8 cellular contexts compared by ENCODE assay signal in genomic region chr5:54311178-54311811, GRCh38. TPM values are rescaled to one million over a fixed set of nuclear protein-coding genes. Genes with fewer than 3 reads are reported as not detected.
DNase-seq lines count a peak whose midpoint lies in the region; ATAC-seq and TF ChIP-seq lines count a peak whose summit lies in the region.

No MANE protein-coding gene starts in this region.

- H2AFZ ChIP-seq in HCT116 (ENCODE audit: low read depth, low read length, poor library complexity, severe bottlenecking): peak overlapping the region; percentile 2
- H2AFZ ChIP-seq in parathyroid adenoma: peak overlapping the region; percentile 92

- H3K79me2 ChIP-seq in HCT116 (ENCODE audit: insufficient read depth, low read length) (no peaks in the 10 kb centered on the region; the same call in 1 of the 2 replicates), parathyroid adenoma (no peaks in the 10 kb centered on the region)

- H3K4me3 ChIP-seq in BLaER1 (peak overlapping the region; percentile 91), HCT116 (replicated peaks in 1 of 2; ENCODE audit: low read depth in 1 of 2, low read length in 2 of 2) (peak overlapping the region; percentile 61 to 85), foreskin fibroblast (ENCODE audit: low read depth in 1 of 2, low read length in 2 of 2) (peak overlapping the region; percentile 88 to 90), parathyroid adenoma (ENCODE audit: low read depth, low read length) (peak overlapping the region; percentile 87)

- no peaks in the 10 kb centered on the region for H3K9me2 ChIP-seq in HCT116 (ENCODE audit: insufficient read depth)

- H3K9ac ChIP-seq in BLaER1 (peak overlapping the region; percentile 92), HCT116 (ENCODE audit: low read length) (peak overlapping the region; percentile 77), parathyroid adenoma (no peak overlapping the region)

- peaks cover 20% of the 10 kb centered on the region for H3K27me3 Mint-ChIP-seq in WTC11 (ENCODE audit: low read depth)

- H3K36me3 ChIP-seq in BLaER1 (no peaks in the 10 kb centered on the region), HCT116 (ENCODE audit: control insufficient read depth in 1 of 2, insufficient read depth in 2 of 2, low read length in 2 of 2) (no peaks in the 10 kb centered on the region), parathyroid adenoma (ENCODE audit: control insufficient read depth, insufficient read depth, low read length) (no peaks in the 10 kb centered on the region)

- CTCF ChIA-PET in HCT116 (lab: Charles Lee) (interaction anchor here (0.6 to 1.4 kb wide), 3 partner anchors 22 to 178 kb away, joined by 3 read pairs; no protein-coding TSS in a partner anchor), WTC11 (lab: Charles Lee) (interaction anchor here (0.6 to 2.8 kb wide), 23 partner anchors 8 to 1049 kb away, joined by 3 to 18 read pairs (median 4); no protein-coding TSS in a partner anchor)

- no peak for TF ChIP-seq RAD21 in HCT116 (IDR thresholded peaks at IDR 0.05; ENCODE audit: low read depth)

- RAD21 ChIA-PET in HCT116 (lab: Charles Lee; ENCODE audit: low non-redundant PET in 1 of 2, low total read pairs in 2 of 2, uncharacterized antibody in 2 of 2, unreplicated experiment in 2 of 2): no interaction called here

- H3K4me2 ChIP-seq in BLaER1 (peak overlapping the region; percentile 90), HCT116 (ENCODE audit: low read length) (peak overlapping the region; percentile 96), parathyroid adenoma (ENCODE audit: low read length) (peak overlapping the region; percentile 67)

- TF ChIP-seq CTCF in HCT116 (IDR thresholded peaks at IDR 0.05 in 2 of 3, conservative IDR thresholded peaks at IDR 0.05 in 1 of 3; ENCODE audit: borderline replicate concordance in 1 of 3, insufficient read depth in 1 of 3, low read depth in 2 of 3, low read length in 2 of 3) (no peak), WTC11 (IDR thresholded peaks at IDR 0.05) (no peak), foreskin fibroblast (IDR thresholded peaks at IDR 0.05; ENCODE audit: low read depth, low read length) (no peak), parathyroid adenoma (IDR thresholded peaks at IDR 0.05) (no peak)

- H3K27ac ChIP-seq in BLaER1 (peak overlapping the region; percentile 90), HCT116 (ENCODE audit: low read depth, low read length) (peak overlapping the region; percentile 21; the same call in 1 of the 2 replicates), parathyroid adenoma (no peak overlapping the region)

- ATAC-seq in HCT116 (no peak), WTC11 (no peak; the same call in 1 of the 2 replicates), GM19324 (IDR thresholded peaks at IDR 0.05; ENCODE audit: low FRiP score, unreplicated experiment) (no peak), HG02571 (IDR thresholded peaks at IDR 0.05; ENCODE audit: unreplicated experiment) (no peak)

- H3K9me3 Mint-ChIP-seq in WTC11: no peaks in the 10 kb centered on the region

- intact Hi-C loops in HCT116 (cut with micrococcal nuclease): loop anchor here (10.0 kb wide), 1 partner anchor 104 kb away; no protein-coding TSS in a partner anchor

- no peaks in the 10 kb centered on the region for H3K36me3 Mint-ChIP-seq in WTC11

- H3K27ac Mint-ChIP-seq in WTC11: peak overlapping the region; percentile 93

- H3K27me3 ChIP-seq in BLaER1 (no peaks in the 10 kb centered on the region), HCT116 (ENCODE audit: insufficient read depth, low read length) (no peaks in the 10 kb centered on the region), parathyroid adenoma (ENCODE audit: control insufficient read depth, insufficient read depth, low read length) (no peaks in the 10 kb centered on the region)

- peak overlapping the region; percentile 92 for H3K4me3 Mint-ChIP-seq in WTC11

- H4K20me1 ChIP-seq in BLaER1 (peaks cover 32% of the 10 kb centered on the region), HCT116 (ENCODE audit: insufficient read depth) (no peaks in the 10 kb centered on the region)

- H3K9me3 ChIP-seq in BLaER1 (no peaks in the 10 kb centered on the region), HCT116 (ENCODE audit: control insufficient read depth in 1 of 2, insufficient read depth in 1 of 2, low read depth in 1 of 2, low read length in 2 of 2) (no peaks in the 10 kb centered on the region), parathyroid adenoma (ENCODE audit: control insufficient read depth, low read length) (no peaks in the 10 kb centered on the region)

- no peak for TF ChIP-seq POLR2A in HCT116 (IDR thresholded peaks at IDR 0.05; ENCODE audit: borderline replicate concordance, extremely low read depth, insufficient read depth, insufficient read length)

- H3K4me1 Mint-ChIP-seq in WTC11: peaks cover 29% of the 10 kb centered on the region

- no TSS peak for BruUV-seq in HCT116 (replicated peaks; lab: Mats Ljungman, UMichigan)

- peaks cover 21% of the 10 kb centered on the region for H3K4me1 ChIP-seq in BLaER1
- H3K4me1 ChIP-seq in HCT116 (ENCODE audit: control insufficient read depth in 1 of 2, insufficient read depth in 2 of 2, low read length in 2 of 2): peaks cover 9 to 19% of the 10 kb centered on the region in 2 experiments; a peak in 2 of 4 replicates
- H3K4me1 ChIP-seq in parathyroid adenoma: peaks cover 5% of the 10 kb centered on the region

- DNase-seq in HCT116 (ENCODE audit: low read depth, low spot score) (no peak), WTC11 (ENCODE audit: low spot score) (no peak), foreskin fibroblast (peak; percentile 22 to 68)
- DNase-seq in activated CD4-positive, CD25-positive, alpha-beta regulatory T cell treated with anti-CD3 and anti-CD28 coated beads, Interleukin-2, amount 50 U/mL, for 72 hours: no peak

- POLR2A ChIA-PET in HCT116 (lab: Charles Lee): interaction anchor here (1.0 to 1.3 kb wide), 4 partner anchors 16 to 108 kb away, joined by 3 read pairs; no protein-coding TSS in a partner anchor
- POLR2A ChIA-PET in WTC11 (lab: Charles Lee): interaction anchor here (0.5 to 1.6 kb wide), 8 partner anchors 12 to 997 kb away, joined by 3 to 9 read pairs (median 4); partner anchors contain the start of gene MTREX

TF ChIP-seq in HCT116, 20 proteins besides CTCF, POLR2A, EP300 and RAD21 (continues in another document):
- no peak for TF ChIP-seq SIN3A (IDR thresholded peaks at IDR 0.05; ENCODE audit: low read depth)
- TF ChIP-seq TCF7L2 (IDR thresholded peaks at IDR 0.05; ENCODE audit: borderline replicate concordance, extremely low read depth, insufficient read depth, insufficient read length): no peak
- no peak for TF ChIP-seq ELF1 (IDR thresholded peaks at IDR 0.05; ENCODE audit: borderline replicate concordance, low read depth)
- TF ChIP-seq SP1 (IDR thresholded peaks at IDR 0.05; ENCODE audit: low read depth): no peak
- no peak for TF ChIP-seq EZH2 (IDR thresholded peaks at IDR 0.05)
- no peak for TF ChIP-seq YY1 (IDR thresholded peaks at IDR 0.05; ENCODE audit: extremely low read depth, insufficient replicate concordance, low read depth, low read length)
- no peak for TF ChIP-seq SRF (IDR thresholded peaks at IDR 0.05; ENCODE audit: low read depth)
- no peak for TF ChIP-seq ZFX (IDR thresholded peaks at IDR 0.05)
- TF ChIP-seq FOSL1 (IDR thresholded peaks at IDR 0.05; ENCODE audit: low read depth): no peak
- TF ChIP-seq MAX (IDR thresholded peaks at IDR 0.05): no peak
- TF ChIP-seq ZNF274 (IDR thresholded peaks at IDR 0.05; ENCODE audit: low read depth, low read length): no peak
- TF ChIP-seq CEBPB (IDR thresholded peaks at IDR 0.05; ENCODE audit: low read depth): no peak

TF ChIP-seq in WTC11, 78 proteins besides CTCF, POLR2A, EP300 and RAD21:
- 0 out of 2 replicates have a peak, but pooled peaks have one; percentile 1 for TF ChIP-seq EMX1 (CRISPR knock-in tag; IDR thresholded peaks at IDR 0.05)
- no peak for TF ChIP-seq ZNF317 (CRISPR knock-in tag; IDR thresholded peaks at IDR 0.05; ENCODE audit: borderline replicate concordance, low read depth)

RNA-seq across cellular contexts. Expression of gene ARL15, which starts 0.9 kb away (rescaled TPM):
- total RNA-seq in HCT116 (2021; ENCODE audit: unreplicated experiment) (15.0 TPM), WTC11 (2021) (20.1 to 23.9 TPM (median 21.5 TPM) in 3 replicates)
- polyA plus RNA-seq in HCT116 (2012): 6.0 and 7.7 TPM in 2 replicates

Comparison
In these comparisons a context has a peak if more than half of its experiments do, and no peak if none do; other contexts are left out.
1. DNase-seq: peak in foreskin fibroblast (2 of 2); none in HCT116 (single experiment), WTC11 (single experiment) and activated CD4-positive, CD25-positive, alpha-beta regulatory T cell treated with anti-CD3 and anti-CD28 coated beads, Interleukin-2, amount 50 U/mL, for 72 hours (single experiment).
2. Peak in every context shown above with its lines, with median percentiles within 50 percentile points of each other: H3K4me2 ChIP-seq and H3K4me3 ChIP-seq.